8 cellular contexts compared by ENCODE assay signal in genomic region chr11:9748361-9748970, GRCh38.
A peak's percentile ranks its signal among the peaks of the same experiment; 100 is the strongest.
DNase-seq lines count a peak whose midpoint lies in the region; ATAC-seq, FAIRE-seq and TF ChIP-seq lines count a peak whose summit lies in the region.

No MANE protein-coding gene starts in this region.

- intact Hi-C loops in Panc1 (cut with micrococcal nuclease; ENCODE audit: unreplicated experiment): loop anchor here (2.0 kb wide), 1 partner anchor 134 kb away; no protein-coding TSS in a partner anchor

- BruUV-seq in Panc1 (replicated peaks; lab: Mats Ljungman, UMichigan): no TSS peak

- peak; percentile 96 for TF ChIP-seq CTCF in Panc1 (IDR thresholded peaks at IDR 0.05)

- H3K9me3 ChIP-seq in Panc1 (ENCODE audit: control insufficient read depth, insufficient read depth, low read depth, low read length): no peaks in the 10 kb centered on the region

- CTCF ChIA-PET in Panc1 (lab: Charles Lee): interaction anchor here (1.0 to 1.8 kb wide), 7 partner anchors 11 to 213 kb away, joined by 3 to 6 read pairs (median 3); no protein-coding TSS in a partner anchor

- H3K27ac ChIP-seq in Panc1 (ENCODE audit: low read length): peak overlapping the region; percentile 54; the same call in 1 of the 2 replicates

- H3K4me1 ChIP-seq in Panc1 (ENCODE audit: control insufficient read depth, insufficient read depth, low read length): peaks cover 29% of the 10 kb centered on the region

- POLR2A ChIA-PET in Panc1 (lab: Charles Lee): no interaction called here

- ATAC-seq in HG03378 (IDR thresholded peaks at IDR 0.05; ENCODE audit: unreplicated experiment): peak; percentile 57
- ATAC-seq in Panc1: peak; percentile 92

- FAIRE-seq in GM19239 (lab: Jason Lieb, UNC): peak; percentile 96

- DNase-seq in CMK (ENCODE audit: low read depth) (peak; percentile 52), GM19239 (ENCODE audit: insufficient read length, low spot score) (peak; percentile 44), Panc1 (ENCODE audit: low read depth, low spot score) (peak; percentile 77), glomerular visceral epithelial cell (ENCODE audit: extremely low spot score) (peak; percentile 83), pulmonary artery endothelial cell (ENCODE audit: low read depth, low spot score) (peak; percentile 62), DMS79 treated with DMSO at 0.1 percent for 48 hours (lab: John Stamatoyannopoulos, UW) (no peak)
- peak; percentile 25 for DNase-seq in activated effector memory CD4-positive, alpha-beta T cell treated with Interleukin-2 at 50 U/mL for 16 hours

- H3K4me3 ChIP-seq in Panc1 (ENCODE audit: low read depth in 2 of 2, low read length in 2 of 2): no peak overlapping the region

- H3K27me3 ChIP-seq in Panc1 (ENCODE audit: control insufficient read depth, insufficient read depth, low read length): no peaks in the 10 kb centered on the region

- in situ Hi-C loops in Panc1 (cut with HindIII; ENCODE audit: low pct_unique_long_range_greater_than_20kb, low sequenced_read_pairs): no loop called here

- H3K36me3 ChIP-seq in Panc1 (ENCODE audit: control insufficient read depth, insufficient read depth, low read length): peaks cover 28% of the 10 kb centered on the region
